In the genomic region with DNA sequence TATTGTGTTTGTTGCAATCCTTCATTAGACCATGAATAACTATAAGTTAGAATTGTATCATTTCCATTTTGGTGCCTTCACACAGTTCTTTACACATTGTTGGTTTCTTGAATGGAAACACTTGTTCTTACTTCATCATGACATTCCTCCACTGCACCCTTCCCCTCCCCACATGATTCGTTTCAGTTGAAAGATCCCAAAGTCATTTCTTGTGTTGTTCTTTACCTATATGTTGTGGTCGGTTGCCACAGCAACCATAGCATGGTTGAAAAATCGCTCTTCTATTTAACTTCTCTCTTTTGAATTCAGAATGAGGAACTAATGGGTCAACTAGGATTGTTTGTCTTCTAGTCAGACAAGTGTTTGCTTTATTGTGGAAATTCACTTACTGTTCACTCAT, we compare ENCODE assay signal across 8 cellular contexts.
A peak's percentile ranks its signal among the peaks of the same experiment; 100 is the strongest.
DNase-seq lines count a peak whose midpoint lies in the region; ATAC-seq and TF ChIP-seq lines count a peak whose summit lies in the region.

No MANE protein-coding gene starts in this region.

- peak; percentile 65 for ATAC-seq in GM21381 (IDR thresholded peaks at IDR 0.05; ENCODE audit: unreplicated experiment)

- peak overlapping the region; percentile 2 to 80 (median 46) for H3K4me3 Mint-ChIP-seq in IgD-negative memory B cell
- H3K4me3 Mint-ChIP-seq in activated naive CD8-positive, alpha-beta T cell treated with anti-CD3 and anti-CD28 coated beads for 36 hours = peak overlapping the region; percentile 6

- TF ChIP-seq CTCF in spleen (IDR thresholded peaks at IDR 0.05 in 8 of 11, conservative IDR thresholded peaks at IDR 0.05 in 3 of 11) = no peak

- no peaks in the 10 kb centered on the region for H3K36me3 ChIP-seq in spleen

- peak overlapping the region; percentile 57 to 92 (median 91) for H3K27ac Mint-ChIP-seq in IgD-negative memory B cell
- H3K27ac Mint-ChIP-seq in activated naive CD8-positive, alpha-beta T cell treated with anti-CD3 and anti-CD28 coated beads for 36 hours = peak overlapping the region; percentile 87

- H3K9me3 Mint-ChIP-seq in IgD-negative memory B cell = no peaks in the 10 kb centered on the region
- H3K9me3 Mint-ChIP-seq in activated naive CD8-positive, alpha-beta T cell treated with anti-CD3 and anti-CD28 coated beads for 36 hours = peaks cover 7% of the 10 kb centered on the region

- peaks cover 15 to 28% (median 18%) of the 10 kb centered on the region in 3 donors for H3K4me1 Mint-ChIP-seq in IgD-negative memory B cell
- peaks cover 62% of the 10 kb centered on the region for H3K4me1 Mint-ChIP-seq in activated naive CD8-positive, alpha-beta T cell treated with anti-CD3 and anti-CD28 coated beads for 36 hours

- intact Hi-C loops in spleen (cut with DNase I; ENCODE audit: low total_unique reads) = no loop called here

- H3K27ac ChIP-seq in spleen = peak overlapping the region in 7 of 8 donors; percentile 56 to 84 (median 74)

- peaks cover 0 to 67% (median 23%) of the 10 kb centered on the region in 6 donors for H3K4me1 ChIP-seq in spleen

- TF ChIP-seq POLR2A in spleen (IDR thresholded peaks at IDR 0.05) = no peak

- 25 to 48% (median 31%) methylated on average over 3 of the region's 3 CpGs for WGBS in spleen, 5 donors

- H3K36me3 Mint-ChIP-seq in IgD-negative memory B cell = peaks cover 2% of the 10 kb centered on the region
- H3K36me3 Mint-ChIP-seq in activated naive CD8-positive, alpha-beta T cell treated with anti-CD3 and anti-CD28 coated beads for 36 hours = peaks cover 49% of the 10 kb centered on the region

- no peaks in the 10 kb centered on the region for H3K27me3 ChIP-seq in spleen (replicated peaks in 1 of 7)

- no peaks in the 10 kb centered on the region for H3K9me3 ChIP-seq in spleen

- no peaks in the 10 kb centered on the region for H3K27me3 Mint-ChIP-seq in IgD-negative memory B cell
- H3K27me3 Mint-ChIP-seq in activated naive CD8-positive, alpha-beta T cell treated with anti-CD3 and anti-CD28 coated beads for 36 hours = no peaks in the 10 kb centered on the region

- peak overlapping the region in 1 of 8 donors; percentile 44 for H3K4me3 ChIP-seq in spleen

- DNase-seq in DMS53 treated with DMSO at 0.1 percent for 48 hours (lab: John Stamatoyannopoulos, UW; ENCODE audit: unreplicated experiment) (peak; percentile 33), spleen (no peak), hippocampal formation (lab: John Stamatoyannopoulos, UW) (no peak), H4 (ENCODE audit: low spot score) (no peak), midbrain (lab: John Stamatoyannopoulos, UW) (no peak)
- peak; percentile 35 for DNase-seq in activated naive CD8-positive, alpha-beta T cell treated with anti-CD3 and anti-CD28 coated beads for 36 hours

Comparison
In these comparisons a context has a peak if more than half of its experiments do, and no peak if none do; other contexts are left out.
1. DNase-seq: peak in DMS53 treated with DMSO at 0.1 percent for 48 hours (single experiment) and activated naive CD8-positive, alpha-beta T cell treated with anti-CD3 and anti-CD28 coated beads for 36 hours (single experiment); none in spleen (single experiment), hippocampal formation (0 of 2), H4 (single experiment) and midbrain (single experiment).